1 cellular context compared by ENCODE assay signal in genomic region chr1:214349008-214349407, GRCh38.
TF ChIP-seq lines count a peak whose summit lies in the region.

No MANE protein-coding gene starts in this region.

TF ChIP-seq in GM23338, 12 proteins besides CTCF, POLR2A, EP300 and RAD21:
- TF ChIP-seq ZNF462 (CRISPR knock-in tag; IDR thresholded peaks at IDR 0.05) (no peak), ZNF331 (CRISPR knock-in tag; IDR thresholded peaks at IDR 0.05; ENCODE audit: low read depth) (no peak), ZNF114 (CRISPR knock-in tag; IDR thresholded peaks at IDR 0.05) (no peak), NANOG (IDR thresholded peaks at IDR 0.05; ENCODE audit: borderline replicate concordance) (no peak), STAT1 (IDR thresholded peaks at IDR 0.05; ENCODE audit: unreplicated experiment) (no peak), EZH2phosphoT487 (IDR thresholded peaks at IDR 0.05; ENCODE audit: unreplicated experiment) (no peak), JUNB (IDR thresholded peaks at IDR 0.05; ENCODE audit: unreplicated experiment) (no peak), ETS1 (IDR thresholded peaks at IDR 0.05) (no peak), EZH2 (IDR thresholded peaks at IDR 0.05; ENCODE audit: low read depth, unreplicated experiment) (no peak), CREB1 (CRISPR knock-in tag; IDR thresholded peaks at IDR 0.05; ENCODE audit: low read depth) (no peak), POLR2AphosphoS5 (IDR thresholded peaks at IDR 0.05; ENCODE audit: low read depth) (no peak), REST (IDR thresholded peaks at IDR 0.05; ENCODE audit: unreplicated experiment) (no peak)
